8 cellular contexts compared by ENCODE assay signal in genomic region chr2:209368924-209369323, GRCh38.
A peak's percentile ranks its signal among the peaks of the same experiment; 100 is the strongest.
DNase-seq lines count a peak whose midpoint lies in the region; ATAC-seq, FAIRE-seq and TF ChIP-seq lines count a peak whose summit lies in the region.

No MANE protein-coding gene starts in this region.

- FAIRE-seq in islet of Langerhans (lab: Jason Lieb, UNC) (peak; percentile 96), GM19239 (lab: Jason Lieb, UNC) (no peak)

- ATAC-seq in GM18498 (IDR thresholded peaks at IDR 0.05; ENCODE audit: unreplicated experiment): peak; percentile 74
- ATAC-seq in HG02970 (IDR thresholded peaks at IDR 0.05; ENCODE audit: low FRiP score, unreplicated experiment): peak; percentile 76
- ATAC-seq in SK-N-SH treated with all-trans-retinoic acid at 6 μM for 48 hours: peak; percentile 94
- ATAC-seq in GM21786 (IDR thresholded peaks at IDR 0.05; ENCODE audit: unreplicated experiment): no peak

- DNase-seq in NCI-H446 treated with DMSO at 0.1 percent for 48 hours (lab: John Stamatoyannopoulos, UW) (no peak), GM19239 (ENCODE audit: insufficient read length, low spot score) (no peak), NCI-H2171 (lab: John Stamatoyannopoulos, UW) (no peak)

TF ChIP-seq in SK-N-SH treated with all-trans-retinoic acid at 6 μM for 48 hours, 23 proteins besides CTCF, POLR2A, EP300 and RAD21:
- TF ChIP-seq POU6F1 (CRISPR knock-in tag; IDR thresholded peaks at IDR 0.05; ENCODE audit: borderline replicate concordance, low read depth) (no peak), ISL1 (CRISPR knock-in tag; IDR thresholded peaks at IDR 0.05) (peak; percentile 80), OSR1 (CRISPR knock-in tag; IDR thresholded peaks at IDR 0.05) (no peak)
TF ChIP-seq in SK-N-SH treated with all-trans-retinoic acid at 6 μM for 48 hours: peak in this region for 1.
